Comparison of ENCODE assay signal across 20 cellular contexts in genomic region chr10:112801004-112801403, GRCh38.
"Had no signal": no experiment of that assay in that cellular context is flagged by ENCODE, and none has a peak within 500 bp of the region (broad histone marks: within the 10 kb centered on the region; RNA-seq: fewer than 3 reads in every experiment).

No MANE protein-coding gene starts in this region.

- FAIRE-seq: TTC549 had no signal

- H3K4me1 ChIP-seq: gastroesophageal sphincter, heart left ventricle, left ventricle myocardium inferior, psoas muscle, right atrium auricular region, spleen, thyroid gland had no signal

- DNase-seq: activated gamma-delta T cell treated with Interleukin-2 at 50 U/mL for 16 hours; activated T-cell treated with anti-CD3 and anti-CD28 coated beads, Interleukin-2, amount 50 U/mL, for 1 hour; aorta; effector memory CD8-positive, alpha-beta T cell; esophagus squamous epithelium; heart left ventricle; left ventricle myocardium inferior; midbrain; natural killer cell; ovary; psoas muscle; spleen; stimulated activated CD4-positive, alpha-beta T cell treated with anti-CD3 and anti-CD28 coated beads, Interleukin-4, amount 100 ng/mL, for 4 hours; substantia nigra; T-helper 1 cell; thyroid gland had no signal

- H3K36me3 ChIP-seq: esophagus squamous epithelium, gastroesophageal sphincter, heart left ventricle, left ventricle myocardium inferior, ovary, right atrium auricular region, thyroid gland had no signal

- H3K4me3 ChIP-seq: esophagus squamous epithelium, gastroesophageal sphincter, heart left ventricle, left ventricle myocardium inferior, ovary, psoas muscle, right atrium auricular region, spleen, thyroid gland had no signal

- H3K27ac ChIP-seq: esophagus squamous epithelium, gastroesophageal sphincter, heart left ventricle, left ventricle myocardium inferior, ovary, psoas muscle, right atrium auricular region, spleen, thyroid gland had no signal

- H3K9me3 ChIP-seq: esophagus squamous epithelium, gastroesophageal sphincter, heart left ventricle, left ventricle myocardium inferior, ovary, psoas muscle, right atrium auricular region, spleen, thyroid gland had no signal

- H3K27me3 ChIP-seq: esophagus squamous epithelium, gastroesophageal sphincter, heart left ventricle, ovary, right atrium auricular region, spleen, thyroid gland had no signal

- ATAC-seq: activated naive CD4-positive, alpha-beta T cell treated with anti-CD3 and anti-CD28 coated beads, Interleukin-2, amount 50 U/mL, for 72 hours; effector memory CD8-positive, alpha-beta T cell; gastroesophageal sphincter; heart left ventricle; natural killer cell; psoas muscle had no signal
